ENCODE assay signal across 15 cellular contexts in the genomic region with DNA sequence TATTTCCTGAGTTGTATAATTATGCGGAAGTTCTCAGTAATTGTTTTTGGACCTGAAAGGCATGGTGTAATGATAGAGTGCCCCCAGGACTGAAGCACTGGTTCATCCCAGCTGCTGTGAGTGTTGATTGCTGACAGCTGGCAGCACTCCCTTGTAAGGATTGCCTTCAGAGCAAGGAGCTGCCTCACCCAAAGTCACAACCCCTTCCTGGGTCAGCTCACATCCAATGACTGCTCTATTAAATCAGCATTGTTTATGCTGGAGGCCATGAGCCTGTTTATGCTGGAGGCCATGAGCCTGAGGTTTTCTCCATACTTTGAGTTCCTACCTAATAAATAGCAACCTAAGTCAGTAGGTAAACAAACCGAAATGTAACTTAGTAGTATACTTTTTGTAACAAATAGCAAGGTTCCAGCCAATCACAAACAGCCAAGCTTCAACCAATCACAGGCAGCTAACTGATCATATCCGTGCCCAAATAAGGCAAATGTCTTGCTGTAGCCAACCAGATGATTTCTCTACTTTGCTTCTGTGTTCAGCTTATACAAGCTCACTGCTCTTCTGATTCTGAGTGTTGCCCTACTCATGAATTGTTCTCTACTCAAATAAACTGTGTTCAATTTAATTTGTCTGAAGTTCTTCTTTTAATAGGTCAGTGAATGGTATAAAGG. TPM values are rescaled to one million over a fixed set of nuclear protein-coding genes. Genes with fewer than 3 reads are reported as not detected.
DNase-seq lines count a peak whose midpoint lies in the region; ATAC-seq and TF ChIP-seq lines count a peak whose summit lies in the region.
"Had no signal": no experiment of that assay in that cellular context is flagged by ENCODE, and none has a peak within 500 bp of the region (broad histone marks: within the 10 kb centered on the region; RNA-seq: fewer than 3 reads in every experiment).

No MANE protein-coding gene starts in this region.

- no peak for TF ChIP-seq CTCF in HEK293 (tag by site-specific recombination; IDR thresholded peaks at IDR 0.05)

- H3K4me1 ChIP-seq in HEK293 (ENCODE audit: control insufficient read depth, insufficient read depth, low read length) (no peaks in the 10 kb centered on the region), right cardiac atrium (ENCODE audit: control insufficient read depth, insufficient read depth, low read length) (no peaks in the 10 kb centered on the region)

- DNase-seq in Caki2 (ENCODE audit: low read depth) (peak; percentile 24), RPMI7951 (ENCODE audit: low read depth) (peak; percentile 78), right cardiac atrium (peak in 2 of 3 donors; percentile 52 to 58), AG08395 (ENCODE audit: low spot score) (no peak)
- DNase-seq in activated naive CD4-positive, alpha-beta T cell treated with anti-CD3 and anti-CD28 coated beads, Interleukin-2, amount 50 U/mL, for 16 hours = no peak
- no peak for DNase-seq in activated CD8-positive, alpha-beta memory T cell treated with anti-CD3 and anti-CD28 coated beads, Interleukin-2, amount 50 U/mL, for 4 hours
- DNase-seq: CD4-positive, alpha-beta memory T cell; erythroblast; left lung; MG63 had no signal

- no peaks in the 10 kb centered on the region for H3K36me3 ChIP-seq in HEK293 (ENCODE audit: control insufficient read depth in 2 of 2, insufficient read depth in 1 of 2, low read length in 2 of 2)
- H3K36me3 ChIP-seq: left lung, MG63 had no signal

- H3K27me3 ChIP-seq in right cardiac atrium (ENCODE audit: control insufficient read depth, insufficient read depth) = no peaks in the 10 kb centered on the region
- H3K27me3 ChIP-seq: MG63 had no signal

- ATAC-seq in right cardiac atrium (peak; percentile 41 to 70), GM19455 (IDR thresholded peaks at IDR 0.05; ENCODE audit: unreplicated experiment) (no peak)
- ATAC-seq: left lung; natural killer cell treated with Interleukin-12 subunit alpha and Interleukin-12 subunit beta and Interleukin-15 and Interleukin-18, amount 100 ng/mL, for 72 hours had no signal

- POLR2A ChIA-PET in HEK293 (lab: Yijun Ruan, JAX) = interaction anchor here (0.5 kb wide), 1 partner anchor 10 kb away, joined by 3 read pairs; no protein-coding TSS in a partner anchor

- intact Hi-C loops in right cardiac atrium (cut with DNase I) = loop anchor here in 2 of 4 donors (10.0 kb wide), 2 partner anchors 103 to 123 kb away; no protein-coding TSS in a partner anchor

- WGBS in right cardiac atrium = 59% methylated on average over 3 of the region's 3 CpGs

- no peaks in the 10 kb centered on the region for H3K9me3 ChIP-seq in HEK293 (ENCODE audit: control insufficient read depth, insufficient read depth, low read depth, low read length)
- no peaks in the 10 kb centered on the region for H3K9me3 ChIP-seq in right cardiac atrium (ENCODE audit: control insufficient read depth, low read length)
- H3K9me3 ChIP-seq: left lung had no signal

- H3K27ac ChIP-seq in HEK293 (ENCODE audit: extremely low read depth, low read depth, low read length) = no peak overlapping the region
- no peak overlapping the region for H3K27ac ChIP-seq in right cardiac atrium (ENCODE audit: low read length)
- H3K27ac ChIP-seq: left lung, skin epidermis had no signal

- H3K4me3 ChIP-seq in HEK293 (ENCODE audit: low read depth, low read length) (no peak overlapping the region), right cardiac atrium (ENCODE audit: low read length) (no peak overlapping the region)
- H3K4me3 ChIP-seq: left lung, MG63, skin epidermis had no signal

- in situ Hi-C loops in Caki2 (cut with HindIII; ENCODE audit: low pct_unique_long_range_greater_than_20kb, low sequenced_read_pairs) = no loop called here

- CTCF ChIA-PET in HEK293 (lab: Yijun Ruan, JAX) = interaction anchor here (1.1 to 11.1 kb wide), 2 partner anchors 22 to 127 kb away, joined by 3 to 114 read pairs; no protein-coding TSS in a partner anchor

TF ChIP-seq in HEK293, 187 proteins besides CTCF, POLR2A, EP300 and RAD21:
- no peak for TF ChIP-seq ZNF157 (tag by site-specific recombination; IDR thresholded peaks at IDR 0.05)
- TF ChIP-seq, protein P1, sequence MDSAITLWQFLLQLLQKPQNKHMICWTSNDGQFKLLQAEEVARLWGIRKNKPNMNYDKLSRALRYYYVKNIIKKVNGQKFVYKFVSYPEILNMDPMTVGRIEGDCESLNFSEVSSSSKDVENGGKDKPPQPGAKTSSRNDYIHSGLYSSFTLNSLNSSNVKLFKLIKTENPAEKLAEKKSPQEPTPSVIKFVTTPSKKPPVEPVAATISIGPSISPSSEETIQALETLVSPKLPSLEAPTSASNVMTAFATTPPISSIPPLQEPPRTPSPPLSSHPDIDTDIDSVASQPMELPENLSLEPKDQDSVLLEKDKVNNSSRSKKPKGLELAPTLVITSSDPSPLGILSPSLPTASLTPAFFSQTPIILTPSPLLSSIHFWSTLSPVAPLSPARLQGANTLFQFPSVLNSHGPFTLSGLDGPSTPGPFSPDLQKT (IDR thresholded peaks at IDR 0.05; ENCODE audit: borderline replicate concordance, low read depth, low read length) = peak; percentile 96; the same call in 1 of the 2 replicates

RNA-seq across cellular contexts. Expression of a gene that starts 11.7 kb away (rescaled TPM):
- 2.1 and 4.9 TPM in 2 replicates for total RNA-seq in Caki2 (2014; rRNA removed; shearing (Covaris generic); ENCODE audit: low replicate concordance)
- total RNA-seq in RPMI7951 (2014; rRNA removed; shearing (Covaris generic)) = 13.6 and 15.4 TPM in 2 replicates
- 10 to 100 TPM; 15.4 to 25.7 (median 17.2) TPM for total RNA-seq in right cardiac atrium
- 15.0 TPM for polyA plus RNA-seq in right cardiac atrium

RNA-seq across cellular contexts. Expression of a gene that starts 34.8 kb away (rescaled TPM):
- not detected in 2 replicates for total RNA-seq in Caki2 (2014; rRNA removed; shearing (Covaris generic); ENCODE audit: low replicate concordance)
- total RNA-seq in RPMI7951 (2014; rRNA removed; shearing (Covaris generic)) = not detected in 2 replicates
- 1 to 10 TPM; 1.7 to 5.5 (median 3.8) TPM for total RNA-seq in right cardiac atrium
- 0.75 TPM for polyA plus RNA-seq in right cardiac atrium
- total RNA-seq: natural killer cell treated with Interleukin-12 subunit alpha and Interleukin-12 subunit beta and Interleukin-15 and Interleukin-18, amount 100 ng/mL, for 72 hours; NCI-H460 had no signal

RNA-seq across cellular contexts. Expression of a gene that starts 42.4 kb away (rescaled TPM):
- not detected in 2 replicates for total RNA-seq in Caki2 (2014; rRNA removed; shearing (Covaris generic); ENCODE audit: low replicate concordance)
- 0.12 and 1.4 TPM in 2 replicates for total RNA-seq in RPMI7951 (2014; rRNA removed; shearing (Covaris generic))
- total RNA-seq in right cardiac atrium = 1 to 10 TPM in 3 of 4 donors, under 1 TPM in 1; 0.40 to 1.2 (median 1.1) TPM
- 1.7 TPM for polyA plus RNA-seq in right cardiac atrium
- total RNA-seq: CD4-positive, alpha-beta memory T cell; natural killer cell treated with Interleukin-12 subunit alpha and Interleukin-12 subunit beta and Interleukin-15 and Interleukin-18, amount 100 ng/mL, for 72 hours; NCI-H460 had no signal
- polyA plus RNA-seq: CD4-positive, alpha-beta memory T cell had no signal

RNA-seq across cellular contexts. Expression of a gene that starts 51.2 kb away (rescaled TPM):
- total RNA-seq in Caki2 (2014; rRNA removed; shearing (Covaris generic); ENCODE audit: low replicate concordance) = not detected in 2 replicates
- not detected in 2 replicates for total RNA-seq in RPMI7951 (2014; rRNA removed; shearing (Covaris generic))
- total RNA-seq in right cardiac atrium = 1 to 10 TPM in 1 of 4 donors, under 1 TPM in 2, not detected in 1; 0.20 to 1.2 (median 0.88) TPM
- polyA plus RNA-seq in right cardiac atrium = not detected
- total RNA-seq: CD4-positive, alpha-beta memory T cell; NCI-H460 had no signal
- polyA plus RNA-seq: CD4-positive, alpha-beta memory T cell had no signal

Comparison
In these comparisons a context has a peak if more than half of its experiments do, and no peak if none do; other contexts are left out.
1. DNase-seq: peak in Caki2 (single experiment), RPMI7951 (single experiment) and right cardiac atrium (2 of 3); none in activated naive CD4-positive, alpha-beta T cell treated with anti-CD3 and anti-CD28 coated beads, Interleukin-2, amount 50 U/mL, for 16 hours (single experiment), AG08395 (single experiment) and activated CD8-positive, alpha-beta memory T cell treated with anti-CD3 and anti-CD28 coated beads, Interleukin-2, amount 50 U/mL, for 4 hours (single experiment).